Comparison of ENCODE assay signal across 12 cellular contexts in the genomic region with DNA sequence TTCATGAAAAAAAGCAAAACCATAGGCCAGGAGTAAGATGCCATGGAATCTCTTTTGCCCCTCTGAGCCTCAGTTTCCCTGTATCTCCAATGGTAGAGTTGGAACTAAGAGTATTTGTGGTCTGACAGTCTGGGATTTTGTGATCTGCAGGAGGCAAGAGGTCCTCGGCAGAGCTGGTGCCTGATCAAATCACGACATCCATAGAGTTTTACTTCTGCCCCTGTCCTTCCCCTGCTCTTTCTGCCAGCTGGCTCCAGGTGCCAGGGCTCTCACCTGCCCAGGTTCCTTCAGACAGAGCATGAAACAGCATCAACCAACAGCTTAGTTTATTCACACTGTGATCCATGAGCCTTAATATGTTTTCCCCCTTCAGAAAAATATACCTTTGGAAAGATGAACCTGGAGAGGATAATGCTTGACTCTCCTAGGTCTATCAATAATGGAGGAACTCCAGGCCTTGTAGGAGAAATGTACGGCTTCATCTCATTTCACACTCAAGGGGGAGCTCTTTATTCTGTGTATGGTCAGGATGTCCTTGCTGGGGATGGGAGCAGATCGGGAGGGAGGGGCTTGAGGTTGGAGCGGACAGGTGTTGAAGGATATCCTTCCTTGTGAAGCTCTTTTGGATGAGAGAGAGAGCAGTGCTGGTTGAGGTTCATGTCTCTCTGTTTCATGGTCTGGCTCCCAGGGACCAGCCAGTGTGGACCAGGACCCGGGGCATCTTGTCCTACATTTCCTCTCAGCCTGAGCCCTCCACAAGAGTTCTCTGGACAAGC.
DNase-seq lines count a peak whose midpoint lies in the region; ATAC-seq, FAIRE-seq and TF ChIP-seq lines count a peak whose summit lies in the region.
"Had no signal": no experiment of that assay in that cellular context is flagged by ENCODE, and none has a peak within 500 bp of the region (broad histone marks: within the 10 kb centered on the region; RNA-seq: fewer than 3 reads in every experiment).

No MANE protein-coding gene starts in this region.

- POLR2A ChIA-PET in A549 (lab: Yijun Ruan, JAX), result no interaction called here

- H3K4me2 ChIP-seq in A549, result no peak overlapping the region

- no peak for DNase-seq in A549 (ENCODE audit: low read depth in 1 of 2, low spot score in 1 of 2)
- peak; percentile 76 for DNase-seq in D341Med (ENCODE audit: low spot score)
- peak; percentile 28 for DNase-seq in NCI-H510A treated with DMSO at 0.1 percent for 48 hours (lab: John Stamatoyannopoulos, UW)
- DNase-seq in brain microvascular endothelial cell, result no peak
- no peak for DNase-seq in C1 segment of cervical spinal cord (lab: John Stamatoyannopoulos, UW)
- no peak for DNase-seq in NCI-H1048 (lab: John Stamatoyannopoulos, UW)
- DNase-seq: activated CD8-positive, alpha-beta memory T cell treated with anti-CD3 and anti-CD28 coated beads, Interleukin-2, amount 50 U/mL, for 4 hours; GF-D8; psoas muscle had no signal

- peak in 1 of 2 experiments; percentile 60; a peak in 3 of 6 replicates for ATAC-seq in A549
- no peak for ATAC-seq in activated CD4-positive, CD25-positive, alpha-beta regulatory T cell treated with anti-CD3 and anti-CD28 coated beads, Interleukin-2, amount 50 U/mL, for 24 hours
- no peak for ATAC-seq in HG02840 (IDR thresholded peaks at IDR 0.05; ENCODE audit: low FRiP score, unreplicated experiment)

- peaks cover 8% of the 10 kb centered on the region for H3K9me3 ChIP-seq in A549

- H3K36me3 ChIP-seq in brain microvascular endothelial cell (replicated peaks), result no peaks in the 10 kb centered on the region

- 23% methylated on average over 6 of the region's 6 CpGs for WGBS in A549 (ENCODE audit: missing lambda C conversion rate)

- in situ Hi-C loops in brain microvascular endothelial cell (cut with HindIII; ENCODE audit: low pct_ligation_motif_present, low sequenced_read_pairs), result no loop called here

- no peak for TF ChIP-seq POLR2A in A549 (IDR thresholded peaks at IDR 0.05; ENCODE audit: low read length)

- H3K27ac ChIP-seq in A549 (no peak overlapping the region), brain microvascular endothelial cell (no peak overlapping the region)
- H3K27ac ChIP-seq: psoas muscle had no signal

- TF ChIP-seq RAD21 in A549 (conservative IDR thresholded peaks at IDR 0.05 in 1 of 2, IDR thresholded peaks at IDR 0.05 in 1 of 2), result no peak

- H3K4me1 ChIP-seq in A549, result no peaks in the 10 kb centered on the region
- H3K4me1 ChIP-seq: psoas muscle had no signal

- no peak overlapping the region for H3K4me3 ChIP-seq in A549
- H3K4me3 ChIP-seq in brain microvascular endothelial cell (ENCODE audit: low read depth, low read length), result no peak overlapping the region
- H3K4me3 ChIP-seq: psoas muscle had no signal

- no peaks in the 10 kb centered on the region for H3K27me3 ChIP-seq in brain microvascular endothelial cell (replicated peaks)

- FAIRE-seq in A549 (lab: Jason Lieb, UNC), result no peak
- FAIRE-seq: islet of Langerhans had no signal

- CTCF ChIA-PET in A549 (lab: Yijun Ruan, JAX), result interaction anchor here (0.6 to 1.4 kb wide), 3 partner anchors 18 to 1045 kb away, joined by 3 to 8 read pairs (median 3); no protein-coding TSS in a partner anchor

- TF ChIP-seq EP300 in A549 (IDR thresholded peaks at IDR 0.05), result no peak

- 0 out of 3 replicates have a peak, but pooled peaks have one; percentile 10 for TF ChIP-seq CTCF in A549 (IDR thresholded peaks at IDR 0.05)
- peak; percentile 59 for TF ChIP-seq CTCF in brain microvascular endothelial cell (IDR thresholded peaks at IDR 0.05; ENCODE audit: low read depth, low read length, missing control alignments)

TF ChIP-seq in A549, 52 proteins besides CTCF, POLR2A, EP300 and RAD21:
- no peak for TF ChIP-seq HOXA7 (CRISPR knock-in tag; IDR thresholded peaks at IDR 0.05)
- TF ChIP-seq CHD2 (IDR thresholded peaks at IDR 0.05; ENCODE audit: low read length, partially characterized antibody), result no peak
- no peak for TF ChIP-seq JUN (IDR thresholded peaks at IDR 0.05)
- TF ChIP-seq, protein P1, sequence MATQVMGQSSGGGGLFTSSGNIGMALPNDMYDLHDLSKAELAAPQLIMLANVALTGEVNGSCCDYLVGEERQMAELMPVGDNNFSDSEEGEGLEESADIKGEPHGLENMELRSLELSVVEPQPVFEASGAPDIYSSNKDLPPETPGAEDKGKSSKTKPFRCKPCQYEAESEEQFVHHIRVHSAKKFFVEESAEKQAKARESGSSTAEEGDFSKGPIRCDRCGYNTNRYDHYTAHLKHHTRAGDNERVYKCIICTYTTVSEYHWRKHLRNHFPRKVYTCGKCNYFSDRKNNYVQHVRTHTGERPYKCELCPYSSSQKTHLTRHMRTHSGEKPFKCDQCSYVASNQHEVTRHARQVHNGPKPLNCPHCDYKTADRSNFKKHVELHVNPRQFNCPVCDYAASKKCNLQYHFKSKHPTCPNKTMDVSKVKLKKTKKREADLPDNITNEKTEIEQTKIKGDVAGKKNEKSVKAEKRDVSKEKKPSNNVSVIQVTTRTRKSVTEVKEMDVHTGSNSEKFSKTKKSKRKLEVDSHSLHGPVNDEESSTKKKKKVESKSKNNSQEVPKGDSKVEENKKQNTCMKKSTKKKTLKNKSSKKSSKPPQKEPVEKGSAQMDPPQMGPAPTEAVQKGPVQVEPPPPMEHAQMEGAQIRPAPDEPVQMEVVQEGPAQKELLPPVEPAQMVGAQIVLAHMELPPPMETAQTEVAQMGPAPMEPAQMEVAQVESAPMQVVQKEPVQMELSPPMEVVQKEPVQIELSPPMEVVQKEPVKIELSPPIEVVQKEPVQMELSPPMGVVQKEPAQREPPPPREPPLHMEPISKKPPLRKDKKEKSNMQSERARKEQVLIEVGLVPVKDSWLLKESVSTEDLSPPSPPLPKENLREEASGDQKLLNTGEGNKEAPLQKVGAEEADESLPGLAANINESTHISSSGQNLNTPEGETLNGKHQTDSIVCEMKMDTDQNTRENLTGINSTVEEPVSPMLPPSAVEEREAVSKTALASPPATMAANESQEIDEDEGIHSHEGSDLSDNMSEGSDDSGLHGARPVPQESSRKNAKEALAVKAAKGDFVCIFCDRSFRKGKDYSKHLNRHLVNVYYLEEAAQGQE (IDR thresholded peaks at IDR 0.05), result no peak
- no peak for TF ChIP-seq MAZ (IDR thresholded peaks at IDR 0.05; ENCODE audit: borderline replicate concordance, low read depth, low read length)
- no peak for TF ChIP-seq ESRRA (IDR thresholded peaks at IDR 0.05; ENCODE audit: borderline replicate concordance, low read length)
- TF ChIP-seq, protein P2, sequence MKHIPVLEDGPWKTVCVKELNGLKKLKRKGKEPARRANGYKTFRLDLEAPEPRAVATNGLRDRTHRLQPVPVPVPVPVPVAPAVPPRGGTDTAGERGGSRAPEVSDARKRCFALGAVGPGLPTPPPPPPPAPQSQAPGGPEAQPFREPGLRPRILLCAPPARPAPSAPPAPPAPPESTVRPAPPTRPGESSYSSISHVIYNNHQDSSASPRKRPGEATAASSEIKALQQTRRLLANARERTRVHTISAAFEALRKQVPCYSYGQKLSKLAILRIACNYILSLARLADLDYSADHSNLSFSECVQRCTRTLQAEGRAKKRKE (CRISPR knock-in tag; IDR thresholded peaks at IDR 0.05; ENCODE audit: low read depth), result no peak
- TF ChIP-seq NR3C1 (IDR thresholded peaks at IDR 0.05), result no peak
- TF ChIP-seq PHF8 (IDR thresholded peaks at IDR 0.05; ENCODE audit: borderline replicate concordance, low read depth), result no peak
- TF ChIP-seq FOSL2 (IDR thresholded peaks at IDR 0.05), result no peak
- TF ChIP-seq FOSL2 (CRISPR knock-in tag; IDR thresholded peaks at IDR 0.05), result no peak
- TF ChIP-seq HDAC2 (IDR thresholded peaks at IDR 0.05), result no peak
- no peak for TF ChIP-seq NFE2L2 (conservative IDR thresholded peaks at IDR 0.05; ENCODE audit: low read length)

Comparison
In these comparisons a context has a peak if more than half of its experiments do, and no peak if none do; other contexts are left out.
1. DNase-seq: peak in D341Med (single experiment) and NCI-H510A treated with DMSO at 0.1 percent for 48 hours (single experiment); none in A549 (0 of 2), brain microvascular endothelial cell (single experiment), C1 segment of cervical spinal cord (0 of 14) and NCI-H1048 (single experiment).